Comparison of ENCODE assay signal across 1 cellular context in the genomic region with DNA sequence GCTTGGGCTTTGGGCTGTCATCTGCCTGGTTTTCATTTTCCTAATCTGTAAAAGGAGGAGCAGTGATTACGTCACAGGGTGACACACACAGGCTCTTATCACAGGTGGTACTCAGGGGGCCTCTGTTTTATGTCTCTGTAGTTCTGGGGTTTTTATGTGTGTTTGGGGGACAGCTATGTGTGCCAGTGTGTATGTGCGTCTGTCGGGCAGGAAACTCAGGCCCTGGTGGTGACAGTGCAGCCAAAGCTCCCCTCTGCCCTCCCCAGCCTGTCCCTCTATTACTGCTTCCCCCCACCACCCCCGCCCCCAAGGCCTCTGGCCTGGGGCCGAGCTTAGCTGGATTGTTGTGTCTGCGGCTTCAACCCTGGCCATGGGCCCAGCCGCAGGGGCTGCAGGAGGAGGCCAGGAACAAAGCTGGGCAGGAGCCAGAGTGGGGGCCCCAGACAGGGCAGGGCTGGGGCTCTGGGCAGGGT.
TF ChIP-seq lines count a peak whose summit lies in the region.

No MANE protein-coding gene starts in this region.

TF ChIP-seq in HEK293, 187 proteins besides CTCF, POLR2A, EP300 and RAD21 (continued from another document and continues in another):
- TF ChIP-seq ZNF768 (tag by site-specific recombination; IDR thresholded peaks at IDR 0.05), result no peak
- TF ChIP-seq MYNN (tag by site-specific recombination; IDR thresholded peaks at IDR 0.05; ENCODE audit: borderline replicate concordance), result no peak
- TF ChIP-seq, protein P1, sequence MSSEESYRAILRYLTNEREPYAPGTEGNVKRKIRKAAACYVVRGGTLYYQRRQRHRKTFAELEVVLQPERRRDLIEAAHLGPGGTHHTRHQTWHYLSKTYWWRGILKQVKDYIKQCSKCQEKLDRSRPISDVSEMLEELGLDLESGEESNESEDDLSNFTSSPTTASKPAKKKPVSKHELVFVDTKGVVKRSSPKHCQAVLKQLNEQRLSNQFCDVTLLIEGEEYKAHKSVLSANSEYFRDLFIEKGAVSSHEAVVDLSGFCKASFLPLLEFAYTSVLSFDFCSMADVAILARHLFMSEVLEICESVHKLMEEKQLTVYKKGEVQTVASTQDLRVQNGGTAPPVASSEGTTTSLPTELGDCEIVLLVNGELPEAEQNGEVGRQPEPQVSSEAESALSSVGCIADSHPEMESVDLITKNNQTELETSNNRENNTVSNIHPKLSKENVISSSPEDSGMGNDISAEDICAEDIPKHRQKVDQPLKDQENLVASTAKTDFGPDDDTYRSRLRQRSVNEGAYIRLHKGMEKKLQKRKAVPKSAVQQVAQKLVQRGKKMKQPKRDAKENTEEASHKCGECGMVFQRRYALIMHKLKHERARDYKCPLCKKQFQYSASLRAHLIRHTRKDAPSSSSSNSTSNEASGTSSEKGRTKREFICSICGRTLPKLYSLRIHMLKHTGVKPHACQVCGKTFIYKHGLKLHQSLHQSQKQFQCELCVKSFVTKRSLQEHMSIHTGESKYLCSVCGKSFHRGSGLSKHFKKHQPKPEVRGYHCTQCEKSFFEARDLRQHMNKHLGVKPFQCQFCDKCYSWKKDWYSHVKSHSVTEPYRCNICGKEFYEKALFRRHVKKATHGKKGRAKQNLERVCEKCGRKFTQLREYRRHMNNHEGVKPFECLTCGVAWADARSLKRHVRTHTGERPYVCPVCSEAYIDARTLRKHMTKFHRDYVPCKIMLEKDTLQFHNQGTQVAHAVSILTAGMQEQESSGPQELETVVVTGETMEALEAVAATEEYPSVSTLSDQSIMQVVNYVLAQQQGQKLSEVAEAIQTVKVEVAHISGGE (tag by site-specific recombination; conservative IDR thresholded peaks at IDR 0.05; ENCODE audit: low read depth), result no peak
- TF ChIP-seq ZNF214 (tag by site-specific recombination; IDR thresholded peaks at IDR 0.05; ENCODE audit: borderline replicate concordance), result no peak
- no peak for TF ChIP-seq ZNF16 (tag by site-specific recombination; IDR thresholded peaks at IDR 0.05; ENCODE audit: low read depth)
- TF ChIP-seq, protein P2, sequence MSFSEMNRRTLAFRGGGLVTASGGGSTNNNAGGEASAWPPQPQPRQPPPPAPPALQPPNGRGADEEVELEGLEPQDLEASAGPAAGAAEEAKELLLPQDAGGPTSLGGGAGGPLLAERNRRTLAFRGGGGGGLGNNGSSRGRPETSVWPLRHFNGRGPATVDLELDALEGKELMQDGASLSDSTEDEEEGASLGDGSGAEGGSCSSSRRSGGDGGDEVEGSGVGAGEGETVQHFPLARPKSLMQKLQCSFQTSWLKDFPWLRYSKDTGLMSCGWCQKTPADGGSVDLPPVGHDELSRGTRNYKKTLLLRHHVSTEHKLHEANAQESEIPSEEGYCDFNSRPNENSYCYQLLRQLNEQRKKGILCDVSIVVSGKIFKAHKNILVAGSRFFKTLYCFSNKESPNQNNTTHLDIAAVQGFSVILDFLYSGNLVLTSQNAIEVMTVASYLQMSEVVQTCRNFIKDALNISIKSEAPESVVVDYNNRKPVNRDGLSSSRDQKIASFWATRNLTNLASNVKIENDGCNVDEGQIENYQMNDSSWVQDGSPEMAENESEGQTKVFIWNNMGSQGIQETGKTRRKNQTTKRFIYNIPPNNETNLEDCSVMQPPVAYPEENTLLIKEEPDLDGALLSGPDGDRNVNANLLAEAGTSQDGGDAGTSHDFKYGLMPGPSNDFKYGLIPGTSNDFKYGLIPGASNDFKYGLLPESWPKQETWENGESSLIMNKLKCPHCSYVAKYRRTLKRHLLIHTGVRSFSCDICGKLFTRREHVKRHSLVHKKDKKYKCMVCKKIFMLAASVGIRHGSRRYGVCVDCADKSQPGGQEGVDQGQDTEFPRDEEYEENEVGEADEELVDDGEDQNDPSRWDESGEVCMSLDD (tag by site-specific recombination; IDR thresholded peaks at IDR 0.05), result 0 out of 2 replicates have a peak, but pooled peaks have one; percentile 22
- TF ChIP-seq ZNF585B (tag by site-specific recombination; IDR thresholded peaks at IDR 0.05), result no peak
- TF ChIP-seq ZNF416 (tag by site-specific recombination; IDR thresholded peaks at IDR 0.05), result no peak
- TF ChIP-seq ZNF600 (tag by site-specific recombination; IDR thresholded peaks at IDR 0.05), result no peak
- TF ChIP-seq ZNF660 (tag by site-specific recombination; IDR thresholded peaks at IDR 0.05), result no peak
- no peak for TF ChIP-seq ZNF274 (IDR thresholded peaks at IDR 0.05; ENCODE audit: low read length)
- TF ChIP-seq ZNF274 (tag by site-specific recombination; IDR thresholded peaks at IDR 0.05; ENCODE audit: borderline replicate concordance), result no peak
- no peak for TF ChIP-seq ZNF555 (tag by site-specific recombination; conservative IDR thresholded peaks at IDR 0.05)
- peak; percentile 81 for TF ChIP-seq ZXDB (tag by site-specific recombination; IDR thresholded peaks at IDR 0.05)
- TF ChIP-seq ZNF423 (tag by site-specific recombination; IDR thresholded peaks at IDR 0.05), result no peak
- TF ChIP-seq SCRT1 (tag by site-specific recombination; IDR thresholded peaks at IDR 0.05; ENCODE audit: borderline replicate concordance), result no peak
- TF ChIP-seq, protein P3, sequence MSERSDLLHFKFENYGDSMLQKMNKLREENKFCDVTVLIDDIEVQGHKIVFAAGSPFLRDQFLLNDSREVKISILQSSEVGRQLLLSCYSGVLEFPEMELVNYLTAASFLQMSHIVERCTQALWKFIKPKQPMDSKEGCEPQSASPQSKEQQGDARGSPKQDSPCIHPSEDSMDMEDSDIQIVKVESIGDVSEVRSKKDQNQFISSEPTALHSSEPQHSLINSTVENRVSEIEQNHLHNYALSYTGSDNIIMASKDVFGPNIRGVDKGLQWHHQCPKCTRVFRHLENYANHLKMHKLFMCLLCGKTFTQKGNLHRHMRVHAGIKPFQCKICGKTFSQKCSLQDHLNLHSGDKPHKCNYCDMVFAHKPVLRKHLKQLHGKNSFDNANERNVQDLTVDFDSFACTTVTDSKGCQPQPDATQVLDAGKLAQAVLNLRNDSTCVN (tag by site-specific recombination; optimal IDR thresholded peaks at IDR 0.05), result no peak
- TF ChIP-seq GLIS2 (tag by site-specific recombination; IDR thresholded peaks at IDR 0.05), result peak; percentile 44
- TF ChIP-seq, protein P4, sequence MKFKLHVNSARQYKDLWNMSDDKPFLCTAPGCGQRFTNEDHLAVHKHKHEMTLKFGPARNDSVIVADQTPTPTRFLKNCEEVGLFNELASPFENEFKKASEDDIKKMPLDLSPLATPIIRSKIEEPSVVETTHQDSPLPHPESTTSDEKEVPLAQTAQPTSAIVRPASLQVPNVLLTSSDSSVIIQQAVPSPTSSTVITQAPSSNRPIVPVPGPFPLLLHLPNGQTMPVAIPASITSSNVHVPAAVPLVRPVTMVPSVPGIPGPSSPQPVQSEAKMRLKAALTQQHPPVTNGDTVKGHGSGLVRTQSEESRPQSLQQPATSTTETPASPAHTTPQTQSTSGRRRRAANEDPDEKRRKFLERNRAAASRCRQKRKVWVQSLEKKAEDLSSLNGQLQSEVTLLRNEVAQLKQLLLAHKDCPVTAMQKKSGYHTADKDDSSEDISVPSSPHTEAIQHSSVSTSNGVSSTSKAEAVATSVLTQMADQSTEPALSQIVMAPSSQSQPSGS (tag by site-specific recombination; IDR thresholded peaks at IDR 0.05; ENCODE audit: low read depth), result no peak
- no peak for TF ChIP-seq ZNF610 (tag by site-specific recombination; IDR thresholded peaks at IDR 0.05; ENCODE audit: borderline replicate concordance)
- TF ChIP-seq, protein P5, sequence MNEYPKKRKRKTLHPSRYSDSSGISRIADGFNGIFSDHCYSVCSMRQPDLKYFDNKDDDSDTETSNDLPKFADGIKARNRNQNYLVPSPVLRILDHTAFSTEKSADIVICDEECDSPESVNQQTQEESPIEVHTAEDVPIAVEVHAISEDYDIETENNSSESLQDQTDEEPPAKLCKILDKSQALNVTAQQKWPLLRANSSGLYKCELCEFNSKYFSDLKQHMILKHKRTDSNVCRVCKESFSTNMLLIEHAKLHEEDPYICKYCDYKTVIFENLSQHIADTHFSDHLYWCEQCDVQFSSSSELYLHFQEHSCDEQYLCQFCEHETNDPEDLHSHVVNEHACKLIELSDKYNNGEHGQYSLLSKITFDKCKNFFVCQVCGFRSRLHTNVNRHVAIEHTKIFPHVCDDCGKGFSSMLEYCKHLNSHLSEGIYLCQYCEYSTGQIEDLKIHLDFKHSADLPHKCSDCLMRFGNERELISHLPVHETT (tag by site-specific recombination; IDR thresholded peaks at IDR 0.05), result 0 out of 2 replicates have a peak, but pooled peaks have one; percentile 17
- no peak for TF ChIP-seq TRIM28 (IDR thresholded peaks at IDR 0.05; ENCODE audit: borderline replicate concordance, low read length)
- TF ChIP-seq, protein P6, sequence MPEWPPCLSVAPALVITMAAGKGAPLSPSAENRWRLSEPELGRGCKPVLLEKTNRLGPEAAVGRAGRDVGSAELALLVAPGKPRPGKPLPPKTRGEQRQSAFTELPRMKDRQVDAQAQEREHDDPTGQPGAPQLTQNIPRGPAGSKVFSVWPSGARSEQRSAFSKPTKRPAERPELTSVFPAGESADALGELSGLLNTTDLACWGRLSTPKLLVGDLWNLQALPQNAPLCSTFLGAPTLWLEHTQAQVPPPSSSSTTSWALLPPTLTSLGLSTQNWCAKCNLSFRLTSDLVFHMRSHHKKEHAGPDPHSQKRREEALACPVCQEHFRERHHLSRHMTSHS (tag by site-specific recombination; IDR thresholded peaks at IDR 0.05), result no peak
- 0 out of 2 replicates have a peak, but pooled peaks have one; percentile 26 for TF ChIP-seq KLF16 (tag by site-specific recombination; IDR thresholded peaks at IDR 0.05)
- no peak for TF ChIP-seq KLF9 (tag by site-specific recombination; IDR thresholded peaks at IDR 0.05; ENCODE audit: low read depth)
- TF ChIP-seq ZNF2 (tag by site-specific recombination; IDR thresholded peaks at IDR 0.05), result no peak
- no peak for TF ChIP-seq ZNF76 (tag by site-specific recombination; IDR thresholded peaks at IDR 0.05; ENCODE audit: borderline replicate concordance, low read depth)
- TF ChIP-seq OSR2 (tag by site-specific recombination; IDR thresholded peaks at IDR 0.05), result no peak
- TF ChIP-seq, protein P7, sequence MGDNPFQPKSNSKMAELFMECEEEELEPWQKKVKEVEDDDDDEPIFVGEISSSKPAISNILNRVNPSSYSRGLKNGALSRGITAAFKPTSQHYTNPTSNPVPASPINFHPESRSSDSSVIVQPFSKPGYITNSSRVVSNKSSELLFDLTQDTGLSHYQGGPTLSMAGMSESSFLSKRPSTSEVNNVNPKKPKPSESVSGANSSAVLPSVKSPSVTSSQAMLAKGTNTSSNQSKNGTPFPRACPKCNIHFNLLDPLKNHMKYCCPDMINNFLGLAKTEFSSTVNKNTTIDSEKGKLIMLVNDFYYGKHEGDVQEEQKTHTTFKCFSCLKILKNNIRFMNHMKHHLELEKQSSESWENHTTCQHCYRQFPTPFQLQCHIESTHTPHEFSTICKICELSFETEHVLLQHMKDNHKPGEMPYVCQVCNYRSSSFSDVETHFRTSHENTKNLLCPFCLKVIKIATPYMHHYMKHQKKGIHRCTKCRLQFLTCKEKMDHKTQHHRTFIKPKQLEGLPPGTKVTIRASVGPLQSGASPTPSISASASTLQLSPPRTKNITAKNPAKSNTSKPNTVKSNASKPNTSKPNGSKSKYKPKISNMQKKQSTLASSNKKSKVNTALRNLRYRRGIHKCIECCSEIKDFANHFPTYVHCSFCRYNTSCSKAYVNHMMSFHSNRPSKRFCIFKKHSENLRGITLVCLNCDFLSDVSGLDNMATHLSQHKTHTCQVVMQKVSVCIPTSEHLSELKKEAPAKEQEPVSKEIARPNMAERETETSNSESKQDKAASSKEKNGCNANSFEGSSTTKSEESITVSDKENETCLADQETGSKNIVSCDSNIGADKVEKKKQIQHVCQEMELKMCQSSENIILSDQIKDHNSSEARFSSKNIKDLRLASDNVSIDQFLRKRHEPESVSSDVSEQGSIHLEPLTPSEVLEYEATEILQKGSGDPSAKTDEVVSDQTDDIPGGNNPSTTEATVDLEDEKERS (tag by site-specific recombination; IDR thresholded peaks at IDR 0.05), result no peak
- peak; percentile 87 for TF ChIP-seq GLIS1 (tag by site-specific recombination; IDR thresholded peaks at IDR 0.05)
- no peak for TF ChIP-seq ZNF521 (tag by site-specific recombination; IDR thresholded peaks at IDR 0.05)
- TF ChIP-seq, protein P8, sequence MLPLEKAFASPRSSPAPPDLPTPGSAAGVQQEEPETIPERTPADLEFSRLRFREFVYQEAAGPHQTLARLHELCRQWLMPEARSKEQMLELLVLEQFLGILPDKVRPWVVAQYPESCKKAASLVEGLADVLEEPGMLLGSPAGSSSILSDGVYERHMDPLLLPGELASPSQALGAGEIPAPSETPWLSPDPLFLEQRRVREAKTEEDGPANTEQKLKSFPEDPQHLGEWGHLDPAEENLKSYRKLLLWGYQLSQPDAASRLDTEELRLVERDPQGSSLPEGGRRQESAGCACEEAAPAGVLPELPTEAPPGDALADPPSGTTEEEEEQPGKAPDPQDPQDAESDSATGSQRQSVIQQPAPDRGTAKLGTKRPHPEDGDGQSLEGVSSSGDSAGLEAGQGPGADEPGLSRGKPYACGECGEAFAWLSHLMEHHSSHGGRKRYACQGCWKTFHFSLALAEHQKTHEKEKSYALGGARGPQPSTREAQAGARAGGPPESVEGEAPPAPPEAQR (tag by site-specific recombination; IDR thresholded peaks at IDR 0.05), result no peak
- no peak for TF ChIP-seq ZNF776 (tag by site-specific recombination; IDR thresholded peaks at IDR 0.05; ENCODE audit: borderline replicate concordance)
- TF ChIP-seq, protein P9, sequence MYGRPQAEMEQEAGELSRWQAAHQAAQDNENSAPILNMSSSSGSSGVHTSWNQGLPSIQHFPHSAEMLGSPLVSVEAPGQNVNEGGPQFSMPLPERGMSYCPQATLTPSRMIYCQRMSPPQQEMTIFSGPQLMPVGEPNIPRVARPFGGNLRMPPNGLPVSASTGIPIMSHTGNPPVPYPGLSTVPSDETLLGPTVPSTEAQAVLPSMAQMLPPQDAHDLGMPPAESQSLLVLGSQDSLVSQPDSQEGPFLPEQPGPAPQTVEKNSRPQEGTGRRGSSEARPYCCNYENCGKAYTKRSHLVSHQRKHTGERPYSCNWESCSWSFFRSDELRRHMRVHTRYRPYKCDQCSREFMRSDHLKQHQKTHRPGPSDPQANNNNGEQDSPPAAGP (tag by site-specific recombination; IDR thresholded peaks at IDR 0.05), result peak; percentile 63; the same call in 1 of the 2 replicates
- TF ChIP-seq, protein P10, sequence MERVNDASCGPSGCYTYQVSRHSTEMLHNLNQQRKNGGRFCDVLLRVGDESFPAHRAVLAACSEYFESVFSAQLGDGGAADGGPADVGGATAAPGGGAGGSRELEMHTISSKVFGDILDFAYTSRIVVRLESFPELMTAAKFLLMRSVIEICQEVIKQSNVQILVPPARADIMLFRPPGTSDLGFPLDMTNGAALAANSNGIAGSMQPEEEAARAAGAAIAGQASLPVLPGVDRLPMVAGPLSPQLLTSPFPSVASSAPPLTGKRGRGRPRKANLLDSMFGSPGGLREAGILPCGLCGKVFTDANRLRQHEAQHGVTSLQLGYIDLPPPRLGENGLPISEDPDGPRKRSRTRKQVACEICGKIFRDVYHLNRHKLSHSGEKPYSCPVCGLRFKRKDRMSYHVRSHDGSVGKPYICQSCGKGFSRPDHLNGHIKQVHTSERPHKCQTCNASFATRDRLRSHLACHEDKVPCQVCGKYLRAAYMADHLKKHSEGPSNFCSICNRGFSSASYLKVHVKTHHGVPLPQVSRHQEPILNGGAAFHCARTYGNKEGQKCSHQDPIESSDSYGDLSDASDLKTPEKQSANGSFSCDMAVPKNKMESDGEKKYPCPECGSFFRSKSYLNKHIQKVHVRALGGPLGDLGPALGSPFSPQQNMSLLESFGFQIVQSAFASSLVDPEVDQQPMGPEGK (tag by site-specific recombination; IDR thresholded peaks at IDR 0.05), result peak; percentile 71
